ENCODE assay signal across 19 cellular contexts in genomic region chr9:122168356-122168755, GRCh38. TPM values are rescaled to one million over a fixed set of nuclear protein-coding genes. Genes with fewer than 3 reads are reported as not detected.
A peak's percentile ranks its signal among the peaks of the same experiment; 100 is the strongest.
DNase-seq lines count a peak whose midpoint lies in the region; ATAC-seq and TF ChIP-seq lines count a peak whose summit lies in the region.
"Had no signal": no experiment of that assay in that cellular context is flagged by ENCODE, and none has a peak within 500 bp of the region (broad histone marks: within the 10 kb centered on the region; RNA-seq: fewer than 3 reads in every experiment).

No MANE protein-coding gene starts in this region.

- no peak overlapping the region for H3K27ac ChIP-seq in vagina
- H3K27ac ChIP-seq: SJCRH30 had no signal

- DNase-seq in ELR (ENCODE audit: low read depth) (peak; percentile 48), HT1080 (ENCODE audit: low read depth) (peak; percentile 38), fibroblast of mammary gland (ENCODE audit: low read depth) (peak; percentile 6), pulmonary artery endothelial cell (ENCODE audit: low read depth, low spot score) (peak; percentile 63), vagina (ENCODE audit: extremely low spot score in 2 of 2) (no peak)
- DNase-seq: C1 segment of cervical spinal cord; CD8-positive, alpha-beta T cell; DMS153; Kasumi-1; NCI-H1417; NCI-H1694 treated with DMSO at 0.1 percent for 48 hours; NCI-H446; NCI-H526; OCI-M1; SJCRH30 had no signal

- H3K27me3 ChIP-seq in vagina: no peaks in the 10 kb centered on the region

- intact Hi-C loops in vagina (cut with DNase I): no loop called here

- no peaks in the 10 kb centered on the region for H3K4me1 ChIP-seq in vagina
- H3K4me1 ChIP-seq: SJCRH30 had no signal

- H3K4me3 ChIP-seq in fibroblast of mammary gland (ENCODE audit: control insufficient read depth, low read depth, low read length) (no peak overlapping the region), vagina (no peak overlapping the region)
- H3K4me3 ChIP-seq: SJCRH30 had no signal

- TF ChIP-seq CTCF in fibroblast of mammary gland (conservative IDR thresholded peaks at IDR 0.05; ENCODE audit: control insufficient read depth, insufficient read depth, low read depth, low read length): no peak
- TF ChIP-seq CTCF in vagina (IDR thresholded peaks at IDR 0.05): no peak

- H3K36me3 ChIP-seq in vagina: no peaks in the 10 kb centered on the region
- H3K36me3 ChIP-seq: SJCRH30 had no signal

- ATAC-seq in HG03469 (IDR thresholded peaks at IDR 0.05; ENCODE audit: unreplicated experiment): no peak
- no peak for ATAC-seq in HG03025 (IDR thresholded peaks at IDR 0.05; ENCODE audit: low FRiP score, unreplicated experiment)
- ATAC-seq: CD8-positive, alpha-beta T cell had no signal

- TF ChIP-seq POLR2A in vagina (IDR thresholded peaks at IDR 0.05): no peak

- H3K9me3 ChIP-seq in vagina: no peaks in the 10 kb centered on the region
- H3K9me3 ChIP-seq: SJCRH30 had no signal

RNA-seq across cellular contexts. Expression of gene MORN5, which starts 8.6 kb away (rescaled TPM):
- not detected in 2 replicates for total RNA-seq in HT1080 (2014; rRNA removed; shearing (Covaris generic))
- not detected in 2 replicates for polyA plus RNA-seq in HT1080 (2015; cell fraction: cytosol; rRNA removed)
- not detected in 2 replicates for polyA plus RNA-seq in HT1080 (2015; cell fraction: nucleus; rRNA removed)
- total RNA-seq in pulmonary artery endothelial cell (not detected in 2 replicates), vagina (not detected)
- total RNA-seq: CD8-positive, alpha-beta T cell; H4; MCF 10A; SJCRH30 had no signal

RNA-seq across cellular contexts. Expression of gene NDUFA8, which starts 8.8 kb away (rescaled TPM):
- total RNA-seq in HT1080 (2014; rRNA removed; shearing (Covaris generic)): 60.8 and 76.1 TPM in 2 replicates
- 93.4 and 101 TPM in 2 replicates for polyA plus RNA-seq in HT1080 (2015; cell fraction: cytosol; rRNA removed)
- 39.9 and 42.3 TPM in 2 replicates for polyA plus RNA-seq in HT1080 (2015; cell fraction: nucleus; rRNA removed)
- total RNA-seq in pulmonary artery endothelial cell (49.2 and 63.4 TPM in 2 replicates), vagina (32.4 TPM)

Comparison
In these comparisons a context has a peak if more than half of its experiments do, and no peak if none do; other contexts are left out.
1. DNase-seq: peak in ELR (single experiment), HT1080 (single experiment), fibroblast of mammary gland (single experiment) and pulmonary artery endothelial cell (single experiment); none in vagina (0 of 2).